Comparison of ENCODE assay signal across 8 cellular contexts in genomic region chr15:78640840-78641733, GRCh38. TPM values are rescaled to one million over a fixed set of nuclear protein-coding genes. Genes with fewer than 3 reads are reported as not detected.
DNase-seq lines count a peak whose midpoint lies in the region; ATAC-seq and TF ChIP-seq lines count a peak whose summit lies in the region.

CHRNB4 (minus strand) TSS chr15:78641210; CDS start chr15:78641133, 77 bp downstream.

- H3K9me3 ChIP-seq in MG63 (no peaks in the 10 kb centered on the region), body of pancreas (no peaks in the 10 kb centered on the region), thyroid gland (no peaks in the 10 kb centered on the region)

- intact Hi-C loops in body of pancreas (cut with DNase I) (no loop called here), thyroid gland (cut with DNase I) (no loop called here)

- TF ChIP-seq CTCF in body of pancreas (IDR thresholded peaks at IDR 0.05) (no peak), thyroid gland (IDR thresholded peaks at IDR 0.05) (no peak)

- peak within 1 kb of the TSS; percentile 38 for H3K4me3 ChIP-seq in MG63
- H3K4me3 ChIP-seq in body of pancreas = peak within 1 kb of the TSS in 1 of 2 donors; percentile 18
- H3K4me3 ChIP-seq in thyroid gland (replicated peaks in 1 of 3) = peak within 1 kb of the TSS; percentile 19 to 39 (median 26)

- H3K27ac ChIP-seq in body of pancreas (no peak within 1 kb of the TSS), thyroid gland (no peak within 1 kb of the TSS)

- H3K27me3 ChIP-seq in MG63 (no peaks in the 10 kb centered on the region; the same call in 1 of the 2 replicates), body of pancreas (no peaks in the 10 kb centered on the region), thyroid gland (no peaks in the 10 kb centered on the region)

- WGBS in body of pancreas, 2 donors = 13 to 42% methylated on average over 23 to 53 of the region's 65 CpGs
- WGBS in thyroid gland, 2 donors = 19 to 23% methylated on average over 20 to 22 of the region's 65 CpGs

- peak; percentile 15 for ATAC-seq in body of pancreas
- ATAC-seq in HG02981 (IDR thresholded peaks at IDR 0.05; ENCODE audit: unreplicated experiment) = no peak

- DNase-seq in AG20443 (ENCODE audit: low spot score) (peak; percentile 45), MG63 (no peak), body of pancreas (peak in 1 of 4 donors; percentile 26), left kidney (ENCODE audit: low read depth, low spot score) (peak; percentile 94), thyroid gland (peak; percentile 40 to 57), T1000 (lab: John Stamatoyannopoulos, UW) (no peak), KG1 (lab: John Stamatoyannopoulos, UW) (no peak)

- TF ChIP-seq POLR2A in body of pancreas (IDR thresholded peaks at IDR 0.05) (no peak), thyroid gland (IDR thresholded peaks at IDR 0.05) (no peak)

- H3K4me1 ChIP-seq in body of pancreas (peaks cover 12% of the 10 kb centered on the region), thyroid gland (peaks cover 5 to 13% of the 10 kb centered on the region in 2 donors)

- H3K36me3 ChIP-seq in MG63 (no peaks in the 10 kb centered on the region), body of pancreas (replicated peaks in 1 of 2; ENCODE audit: insufficient read depth in 1 of 2, low read depth in 2 of 2) (no peaks in the 10 kb centered on the region), thyroid gland (no peaks in the 10 kb centered on the region)

RNA-seq across cellular contexts. Expression of gene CHRNB4, which starts in this region (rescaled TPM):
- not detected in 2 replicates for total RNA-seq in MG63 (2014; rRNA removed; shearing (Covaris generic); ENCODE audit: low replicate concordance)
- total RNA-seq in body of pancreas (not detected), thyroid gland (not detected)

Comparison
In these comparisons a context has a peak if more than half of its experiments do, and no peak if none do; other contexts are left out.
1. Peak in ATAC-seq in body of pancreas; RNA of the gene not detected or under 1 TPM.
2. Peak in DNase-seq and H3K4me3 ChIP-seq in thyroid gland; RNA of the gene not detected or under 1 TPM.
3. DNase-seq: peak in AG20443 (single experiment) and left kidney (single experiment); none in MG63 (single experiment), T1000 (single experiment) and KG1 (single experiment).